8 cellular contexts compared by ENCODE assay signal in the genomic region with DNA sequence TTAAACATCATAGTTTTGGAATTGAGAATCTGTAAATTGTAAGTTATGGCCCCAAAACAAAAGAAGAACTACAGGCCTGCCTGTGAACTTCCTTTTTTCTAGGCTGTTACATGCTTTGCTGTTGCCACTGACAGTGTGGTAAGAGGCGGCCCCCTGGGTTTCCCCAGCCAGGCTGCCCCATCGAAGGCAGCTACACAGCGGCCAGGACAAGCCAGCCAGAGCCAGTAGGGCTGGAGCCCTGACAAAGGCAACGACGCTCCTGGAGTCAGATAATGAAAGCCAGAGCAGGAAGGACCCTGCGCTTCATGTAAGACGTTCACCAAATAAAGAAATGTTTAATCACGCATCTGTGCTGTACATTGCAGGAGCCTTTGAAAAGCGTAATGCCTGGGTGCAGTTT. TPM values are rescaled to one million over a fixed set of nuclear protein-coding genes. Genes with fewer than 3 reads are reported as not detected.
DNase-seq lines count a peak whose midpoint lies in the region; ATAC-seq and TF ChIP-seq lines count a peak whose summit lies in the region.

No MANE protein-coding gene starts in this region.

- H2BK5ac ChIP-seq in mesendoderm (ENCODE audit: low read length): no peak overlapping the region

- H3K23ac ChIP-seq in mesendoderm (ENCODE audit: low read length): no peak overlapping the region

- no peaks in the 10 kb centered on the region for H3K27me3 Mint-ChIP-seq in activated B cell treated with CpG ODN at 0.5 μM for 24 hours

- no peak overlapping the region for H3K56ac ChIP-seq in mesendoderm (ENCODE audit: low read length)

- peak overlapping the region; percentile 94 for H3K27ac Mint-ChIP-seq in activated B cell treated with CpG ODN at 0.5 μM for 24 hours

- H3K18ac ChIP-seq in mesendoderm (ENCODE audit: low read length): no peak overlapping the region

- H3K4me2 ChIP-seq in mesendoderm (ENCODE audit: low read length): no peak overlapping the region

- no peak overlapping the region for H3K9ac ChIP-seq in mesendoderm (ENCODE audit: low read length)

- H3K4me1 Mint-ChIP-seq in activated B cell treated with CpG ODN at 0.5 μM for 24 hours: peaks cover 78% of the 10 kb centered on the region

- no peak overlapping the region for H4K5ac ChIP-seq in mesendoderm (ENCODE audit: low read length)

- no peaks in the 10 kb centered on the region for H3K79me2 ChIP-seq in mesendoderm (ENCODE audit: control insufficient read depth, insufficient read depth, low read length)

- no CpG with 5 or more reads among the region's 9 CpGs for WGBS in mesendoderm (ENCODE audit: extremely low coverage, insufficient coverage, low lambda C conversion rate)

- CTCF ChIA-PET in activated B cell treated with CpG ODN at 0.5 μM for 24 hours (lab: Charles Lee): interaction anchor here (1.0 to 4.2 kb wide), 10 partner anchors 10 to 142 kb away, joined by 3 to 35 read pairs (median 6); a partner anchor contains a TSS

- H3K79me1 ChIP-seq in mesendoderm (ENCODE audit: low read length): no peaks in the 10 kb centered on the region

- H3K4ac ChIP-seq in mesendoderm (ENCODE audit: low read depth, low read length): no peak overlapping the region

- no peak overlapping the region for H2BK15ac ChIP-seq in mesendoderm (replicated peaks; ENCODE audit: low read depth)

- TF ChIP-seq CTCF in activated B cell treated with CpG ODN at 0.5 μM for 24 hours (IDR thresholded peaks at IDR 0.05): no peak
- TF ChIP-seq CTCF in cardiac fibroblast (IDR thresholded peaks at IDR 0.05; ENCODE audit: low read depth, low read length): no peak

- DNase-seq in AG08396 (ENCODE audit: low spot score) (peak; percentile 21), activated B cell treated with CpG ODN at 0.5 μM for 24 hours (peak; percentile 74), cardiac fibroblast (ENCODE audit: low read depth in 2 of 2) (peak; percentile 47 to 63), mesendoderm (peak; percentile 44), middle frontal gyrus (ENCODE audit: extremely low spot score, low spot score) (no peak)
- peak; percentile 68 to 79 for DNase-seq in stimulated activated CD8-positive, alpha-beta memory T cell treated with anti-CD3 and anti-CD28 coated beads, Interleukin-2, amount 100 ng/mL, for 48 hours (ENCODE audit: low read depth in 2 of 2)

- H3K9me3 Mint-ChIP-seq in activated B cell treated with CpG ODN at 0.5 μM for 24 hours: peaks cover 3% of the 10 kb centered on the region

- POLR2A ChIA-PET in activated B cell treated with CpG ODN at 0.5 μM for 24 hours (lab: Charles Lee): interaction anchor here (0.6 to 5.7 kb wide), 20 partner anchors 11 to 202 kb away, joined by 3 to 98 read pairs (median 4); a partner anchor contains a TSS

- H3K4me3 ChIP-seq in cardiac fibroblast (replicated peaks in 1 of 2; ENCODE audit: low read depth in 2 of 2, low read length in 2 of 2): no peak overlapping the region
- H3K4me3 ChIP-seq in mesendoderm (ENCODE audit: low read length): no peak overlapping the region

- peak overlapping the region; percentile 77 for H3K4me3 Mint-ChIP-seq in activated B cell treated with CpG ODN at 0.5 μM for 24 hours

- H3K27me3 ChIP-seq in mesendoderm (ENCODE audit: insufficient read depth, low read length, poor library complexity): no peaks in the 10 kb centered on the region

- H2BK120ac ChIP-seq in mesendoderm (ENCODE audit: low read depth, low read length): no peak overlapping the region

- no peak overlapping the region for H2AK5ac ChIP-seq in mesendoderm (ENCODE audit: low read length)

- peak; percentile 96 for ATAC-seq in GM19328 (IDR thresholded peaks at IDR 0.05; ENCODE audit: unreplicated experiment)
- peak; percentile 87 for ATAC-seq in HG03469 (IDR thresholded peaks at IDR 0.05; ENCODE audit: unreplicated experiment)
- ATAC-seq in activated B cell treated with CpG ODN at 0.5 μM for 24 hours (ENCODE audit: low read depth): peak; percentile 95

- H4K8ac ChIP-seq in mesendoderm (ENCODE audit: low read depth, low read length): no peak overlapping the region

- H3K27ac ChIP-seq in mesendoderm (ENCODE audit: low read depth, low read length): no peak overlapping the region

- no peaks in the 10 kb centered on the region for H3K4me1 ChIP-seq in mesendoderm (ENCODE audit: control insufficient read depth, low read depth, low read length)

- intact Hi-C loops in activated B cell treated with CpG ODN at 0.5 μM for 24 hours (cut with micrococcal nuclease): loop anchor here (1.0 to 10.0 kb wide), 9 partner anchors 15 to 125 kb away; no protein-coding TSS in a partner anchor

- H3K36me3 Mint-ChIP-seq in activated B cell treated with CpG ODN at 0.5 μM for 24 hours (ENCODE audit: low read depth): peaks cover 9% of the 10 kb centered on the region

- no peaks in the 10 kb centered on the region for H3K36me3 ChIP-seq in mesendoderm (ENCODE audit: control insufficient read depth, insufficient read depth, low read length)

RNA-seq across cellular contexts. Expression of a gene that starts 55.0 kb away (rescaled TPM):
- 154 and 185 TPM in 2 replicates for total RNA-seq in activated B cell treated with CpG ODN at 0.5 μM for 24 hours
- polyA plus RNA-seq in mesendoderm (2013, experiment 1 of 2): 0.53 TPM
- polyA plus RNA-seq in mesendoderm (2013, experiment 2 of 2): 1.1 TPM
